ENCODE assay signal across 22 cellular contexts in genomic region chr15:25465835-25466234, GRCh38. TPM values are rescaled to one million over a fixed set of nuclear protein-coding genes. Genes with fewer than 3 reads are reported as not detected.
DNase-seq lines count a peak whose midpoint lies in the region; ATAC-seq and TF ChIP-seq lines count a peak whose summit lies in the region.
"Had no signal": no experiment of that assay in that cellular context is flagged by ENCODE, and none has a peak within 500 bp of the region (broad histone marks: within the 10 kb centered on the region; RNA-seq: fewer than 3 reads in every experiment).

No MANE protein-coding gene starts in this region.

- DNase-seq in DMS79 treated with DMSO at 0.1 percent for 48 hours (lab: John Stamatoyannopoulos, UW) = peak; percentile 90
- peak; percentile 66 for DNase-seq in NCI-H1092 (lab: John Stamatoyannopoulos, UW)
- DNase-seq in adrenal gland = peak; percentile 16 to 59 (median 30)
- DNase-seq in left lung = peak; percentile 58 to 75
- DNase-seq in effector memory CD8-positive, alpha-beta T cell = no peak
- DNase-seq in natural killer cell = no peak
- DNase-seq: activated CD4-positive, CD25-positive, alpha-beta regulatory T cell; activated CD8-positive, alpha-beta T cell treated with anti-CD3 and anti-CD28 coated beads, Interleukin-2, amount 10 ng/mL, durations not matched to agents 7 days and 5 days; activated T-cell treated with anti-CD3 and anti-CD28 coated beads, Interleukin-2, amount 50 U/mL, for 1 hour; amygdala; CD4-positive, alpha-beta memory T cell; H9; NCI-H510A treated with DMSO at 0.1 percent for 48 hours; stimulated activated CD4-positive, alpha-beta T cell treated with anti-CD3 and anti-CD28 coated beads, Interleukin-1b, Interleukin-23, amount 100 ng/mL, for 48 hours; stimulated activated naive B cell treated with anti-CD40 and anti-IgM and Interleukin-4, amounts not matched to agents 10 μg/mL and 1 μg/mL and 100 μg/mL, for 72 hours had no signal

- no peak overlapping the region for H3K4me3 ChIP-seq in adrenal gland
- no peak overlapping the region for H3K4me3 ChIP-seq in left lung
- H3K4me3 ChIP-seq: tibial nerve had no signal

- no peak for TF ChIP-seq POLR2A in adrenal gland (IDR thresholded peaks at IDR 0.05)

- H3K27ac ChIP-seq in adrenal gland (no peak overlapping the region), left lung (no peak overlapping the region)
- H3K27ac ChIP-seq: parathyroid adenoma, RWPE1, tibial nerve had no signal

- ATAC-seq in left lung (peak; percentile 96), GM21447 (IDR thresholded peaks at IDR 0.05; ENCODE audit: unreplicated experiment) (no peak), HG03439 (IDR thresholded peaks at IDR 0.05; ENCODE audit: unreplicated experiment) (no peak), natural killer cell (no peak)
- ATAC-seq in effector memory CD8-positive, alpha-beta T cell (replicated peaks) = no peak
- ATAC-seq: activated CD8-positive, alpha-beta T cell treated with anti-CD3 and anti-CD28 coated beads, Interleukin-2, amount 10 ng/mL, durations not matched to agents 7 days and 5 days; stimulated activated naive B cell treated with anti-CD40 and anti-IgM and Interleukin-4, amounts not matched to agents 10 μg/mL and 1 μg/mL and 100 μg/mL, for 72 hours had no signal

- H3K4me1 Mint-ChIP-seq in effector memory CD8-positive, alpha-beta T cell (ENCODE audit: low read depth in 2 of 2) = peaks cover 0 to 3% of the 10 kb centered on the region in 2 donors
- H3K4me1 Mint-ChIP-seq in natural killer cell = peaks cover 9% of the 10 kb centered on the region in 2 donors
- H3K4me1 Mint-ChIP-seq: CD4-positive, alpha-beta memory T cell; H9; stimulated activated naive B cell treated with anti-CD40 and anti-IgM and Interleukin-4, amounts not matched to agents 10 μg/mL and 1 μg/mL and 100 μg/mL, for 72 hours had no signal

- H3K27me3 ChIP-seq in adrenal gland (no peaks in the 10 kb centered on the region), left lung (no peaks in the 10 kb centered on the region)
- H3K27me3 ChIP-seq: tibial nerve had no signal

- no peaks in the 10 kb centered on the region for H3K9me3 ChIP-seq in adrenal gland (replicated peaks in 1 of 3)
- H3K9me3 ChIP-seq in left lung = peaks cover 0 to 5% of the 10 kb centered on the region in 2 donors

- H3K4me1 ChIP-seq in adrenal gland (replicated peaks in 1 of 2) (no peaks in the 10 kb centered on the region), left lung (no peaks in the 10 kb centered on the region)
- H3K4me1 ChIP-seq: parathyroid adenoma, tibial nerve had no signal

- peaks cover 3 to 19% of the 10 kb centered on the region in 2 donors for H3K9me3 Mint-ChIP-seq in effector memory CD8-positive, alpha-beta T cell
- peaks cover 2 to 6% of the 10 kb centered on the region in 2 donors for H3K9me3 Mint-ChIP-seq in natural killer cell
- H3K9me3 Mint-ChIP-seq: central memory CD8-positive, alpha-beta T cell; nephron had no signal

- WGBS in adrenal gland, 4 donors = 58 to 100% (median 64%) methylated on average over 1 of the region's 1 CpG

- no peaks in the 10 kb centered on the region for H3K36me3 Mint-ChIP-seq in effector memory CD8-positive, alpha-beta T cell (ENCODE audit: insufficient read depth)
- no peaks in the 10 kb centered on the region for H3K36me3 Mint-ChIP-seq in natural killer cell
- H3K36me3 Mint-ChIP-seq: CD4-positive, alpha-beta memory T cell had no signal

- peaks cover 29 to 36% of the 10 kb centered on the region in 2 donors for H3K27me3 Mint-ChIP-seq in effector memory CD8-positive, alpha-beta T cell
- peaks cover 0 to 2% of the 10 kb centered on the region in 2 donors for H3K27me3 Mint-ChIP-seq in natural killer cell (ENCODE audit: low read depth in 2 of 2)
- H3K27me3 Mint-ChIP-seq: stimulated activated naive B cell treated with anti-CD40 and anti-IgM and Interleukin-4, amounts not matched to agents 10 μg/mL and 1 μg/mL and 100 μg/mL, for 72 hours had no signal

- no peak overlapping the region for H3K27ac Mint-ChIP-seq in effector memory CD8-positive, alpha-beta T cell
- no peak overlapping the region for H3K27ac Mint-ChIP-seq in natural killer cell
- H3K27ac Mint-ChIP-seq: activated CD8-positive, alpha-beta T cell treated with anti-CD3 and anti-CD28 coated beads, Interleukin-2, amount 10 ng/mL, durations not matched to agents 7 days and 5 days; H9; nephron; stimulated activated naive B cell treated with anti-CD40 and anti-IgM and Interleukin-4, amounts not matched to agents 10 μg/mL and 1 μg/mL and 100 μg/mL, for 72 hours had no signal

- H3K4me3 Mint-ChIP-seq in effector memory CD8-positive, alpha-beta T cell = no peak overlapping the region
- H3K4me3 Mint-ChIP-seq in natural killer cell = no peak overlapping the region
- H3K4me3 Mint-ChIP-seq: activated CD8-positive, alpha-beta T cell treated with anti-CD3 and anti-CD28 coated beads, Interleukin-2, amount 10 ng/mL, durations not matched to agents 7 days and 5 days; CD4-positive, alpha-beta memory T cell; central memory CD8-positive, alpha-beta T cell; H9; nephron; stimulated activated naive B cell treated with anti-CD40 and anti-IgM and Interleukin-4, amounts not matched to agents 10 μg/mL and 1 μg/mL and 100 μg/mL, for 72 hours had no signal

- no peak for TF ChIP-seq CTCF in adrenal gland (IDR thresholded peaks at IDR 0.05)
- TF ChIP-seq CTCF in left lung (IDR thresholded peaks at IDR 0.05) = no peak
- no peak for TF ChIP-seq CTCF in natural killer cell (IDR thresholded peaks at IDR 0.05)

- H3K36me3 ChIP-seq in adrenal gland (replicated peaks in 1 of 2) (no peaks in the 10 kb centered on the region), left lung (no peaks in the 10 kb centered on the region)
- H3K36me3 ChIP-seq: tibial nerve had no signal

- intact Hi-C loops in adrenal gland (cut with DNase I) = no loop called here
- intact Hi-C loops in left lung (cut with DNase I) = no loop called here
- intact Hi-C loops in natural killer cell (cut with micrococcal nuclease) = no loop called here

RNA-seq across cellular contexts. Expression of gene UBE3A, which starts 27.0 kb away (rescaled TPM):
- 100 to 1,000 TPM in 2 of 8 donors, 10 to 100 TPM in 6; 32.5 to 114 (median 87.4) TPM for total RNA-seq in adrenal gland
- polyA plus RNA-seq in adrenal gland = 10 to 100 TPM; 19.6 to 67.4 (median 24.5) TPM
- total RNA-seq in left lung = 10 to 100 TPM; 88.0 to 88.5 TPM
- 100 to 1,000 TPM; 119 to 131 (median 122) TPM for total RNA-seq in natural killer cell

Comparison
In these comparisons a context has a peak if more than half of its experiments do, and no peak if none do; other contexts are left out.
1. DNase-seq: peak in DMS79 treated with DMSO at 0.1 percent for 48 hours (single experiment), NCI-H1092 (single experiment), adrenal gland (7 of 7) and left lung (2 of 2); none in effector memory CD8-positive, alpha-beta T cell (0 of 3) and natural killer cell (single experiment).